In genomic region chr7:66902844-66903180, GRCh38 we compare ENCODE assay signal across 30 cellular contexts.
"Had no signal": no experiment of that assay in that cellular context is flagged by ENCODE, and none has a peak within 500 bp of the region (broad histone marks: within the 10 kb centered on the region; RNA-seq: fewer than 3 reads in every experiment).

No MANE protein-coding gene starts in this region.

- H3K36me3 ChIP-seq: neural progenitor cell, neutrophil, ovary, right atrium auricular region, transverse colon, vagina had no signal

- ATAC-seq: left colon; left lung; naive thymus-derived CD8-positive, alpha-beta T cell; stimulated activated memory B cell treated with anti-CD40 and anti-IgM and Interleukin-4, amounts not matched to agents 10 μg/mL and 1 μg/mL and 100 μg/mL, for 72 hours; stimulated activated naive CD8-positive, alpha-beta T cell treated with anti-CD3 and anti-CD28 coated beads, Interleukin-15, Interleukin-2, amounts not matched to agents 100 U/mL and 50 U/mL, for 24 hours had no signal

- H3K9me3 Mint-ChIP-seq: immature natural killer cell; naive thymus-derived CD8-positive, alpha-beta T cell; nephron; neural progenitor cell; stimulated activated memory B cell treated with anti-CD40 and anti-IgM and Interleukin-4, amounts not matched to agents 10 μg/mL and 1 μg/mL and 100 μg/mL, for 72 hours had no signal

- DNase-seq: hypothalamus; immature natural killer cell; kidney; left colon; lower lobe of right lung; mammary epithelial cell; mesenchymal stem cell; naive thymus-derived CD8-positive, alpha-beta T cell; occipital lobe; ovary; stimulated activated CD4-positive, alpha-beta T cell treated with anti-CD3 and anti-CD28 coated beads, Interleukin-1b, Interleukin-23, amount 100 ng/mL, for 48 hours; stimulated activated CD4-positive, alpha-beta T cell treated with anti-CD3 and anti-CD28 coated beads, Interleukin-2, amount 100 ng/mL, for 48 hours; stimulated activated CD4-positive, alpha-beta T cell treated with anti-CD3 and anti-CD28 coated beads, Interleukin-4, amount 100 ng/mL, for 4 hours; stimulated activated CD8-positive, alpha-beta memory T cell treated with anti-CD3 and anti-CD28 coated beads, Interleukin-4, amount 100 ng/mL, for 48 hours; stimulated activated naive CD8-positive, alpha-beta T cell treated with anti-CD3 and anti-CD28 coated beads, Interleukin-15, Interleukin-2, amounts not matched to agents 100 U/mL and 50 U/mL, for 24 hours; stomach; testis; thyroid gland; transverse colon had no signal

- H3K27ac Mint-ChIP-seq: immature natural killer cell; nephron; stimulated activated memory B cell treated with anti-CD40 and anti-IgM and Interleukin-4, amounts not matched to agents 10 μg/mL and 1 μg/mL and 100 μg/mL, for 72 hours had no signal

- H3K27me3 Mint-ChIP-seq: naive thymus-derived CD8-positive, alpha-beta T cell; progenitor cell of endocrine pancreas; stimulated activated memory B cell treated with anti-CD40 and anti-IgM and Interleukin-4, amounts not matched to agents 10 μg/mL and 1 μg/mL and 100 μg/mL, for 72 hours had no signal

- H3K4me3 ChIP-seq: left lung, lower lobe of right lung, neural progenitor cell, ovary, right atrium auricular region, right lobe of liver, smooth muscle cell, stomach, testis, thyroid gland, transverse colon, upper lobe of left lung, vagina had no signal

- H3K4me1 ChIP-seq: left lung, lower lobe of right lung, neural progenitor cell, right atrium auricular region, right lobe of liver, stomach, testis, thyroid gland, transverse colon, upper lobe of left lung, vagina had no signal

- H3K27me3 ChIP-seq: left lung, neural progenitor cell, neutrophil, ovary, right atrium auricular region, right lobe of liver, stomach, testis, thyroid gland, transverse colon, upper lobe of left lung, vagina had no signal

- H3K9me3 ChIP-seq: left lung, lower lobe of right lung, neutrophil, ovary, right atrium auricular region, right lobe of liver, stomach, testis, thyroid gland, transverse colon, upper lobe of left lung, vagina had no signal

- H3K4me1 Mint-ChIP-seq: immature natural killer cell; nephron; neural progenitor cell; stimulated activated memory B cell treated with anti-CD40 and anti-IgM and Interleukin-4, amounts not matched to agents 10 μg/mL and 1 μg/mL and 100 μg/mL, for 72 hours had no signal

- H3K27ac ChIP-seq: left lung, lower lobe of right lung, neural progenitor cell, neutrophil, ovary, right atrium auricular region, right lobe of liver, stomach, testis, thyroid gland, transverse colon, upper lobe of left lung, vagina had no signal

- H3K4me3 Mint-ChIP-seq: immature natural killer cell; naive thymus-derived CD8-positive, alpha-beta T cell; nephron; neural progenitor cell; stimulated activated memory B cell treated with anti-CD40 and anti-IgM and Interleukin-4, amounts not matched to agents 10 μg/mL and 1 μg/mL and 100 μg/mL, for 72 hours had no signal
